25 cellular contexts compared by ENCODE assay signal in genomic region chr3:34235096-34235495, GRCh38.
"Had no signal": no experiment of that assay in that cellular context is flagged by ENCODE, and none has a peak within 500 bp of the region (broad histone marks: within the 10 kb centered on the region; RNA-seq: fewer than 3 reads in every experiment).

No MANE protein-coding gene starts in this region.

- H3K27ac ChIP-seq: colonic mucosa, coronary artery, dorsolateral prefrontal cortex, epithelial cell of prostate, esophagus muscularis mucosa, esophagus squamous epithelium, foreskin keratinocyte, gastrocnemius medialis, gastroesophageal sphincter, heart left ventricle, heart right ventricle had no signal

- H3K27me3 ChIP-seq: colonic mucosa, dorsolateral prefrontal cortex, esophagus muscularis mucosa, esophagus squamous epithelium, foreskin keratinocyte, gastrocnemius medialis, gastroesophageal sphincter, heart left ventricle, heart right ventricle had no signal

- H3K4me3 ChIP-seq: colonic mucosa, coronary artery, dorsolateral prefrontal cortex, esophagus muscularis mucosa, esophagus squamous epithelium, gastrocnemius medialis, gastroesophageal sphincter, heart left ventricle, heart right ventricle had no signal

- H3K4me3 Mint-ChIP-seq: dendritic cell treated with granulocyte-macrophage colony-stimulating factor and Interleukin-4, amounts not matched to agents 40 ng/mL and 50 ng/mL, for 4 days; effector memory CD8-positive, alpha-beta T cell; endodermal cell had no signal

- ATAC-seq: effector memory CD8-positive, alpha-beta T cell; esophagus mucosa; foreskin keratinocyte; gastrocnemius medialis; gastroesophageal sphincter; heart left ventricle; heart right ventricle had no signal

- H3K4me1 Mint-ChIP-seq: endodermal cell had no signal

- H3K9me3 Mint-ChIP-seq: dendritic cell treated with granulocyte-macrophage colony-stimulating factor and Interleukin-4, amounts not matched to agents 40 ng/mL and 50 ng/mL, for 4 days; effector memory CD8-positive, alpha-beta T cell; endodermal cell had no signal

- H3K36me3 ChIP-seq: colonic mucosa, esophagus muscularis mucosa, esophagus squamous epithelium, gastrocnemius medialis, gastroesophageal sphincter, heart left ventricle, heart right ventricle had no signal

- H3K27me3 Mint-ChIP-seq: dendritic cell treated with granulocyte-macrophage colony-stimulating factor and Interleukin-4, amounts not matched to agents 40 ng/mL and 50 ng/mL, for 4 days had no signal

- H3K9me3 ChIP-seq: colonic mucosa, esophagus muscularis mucosa, esophagus squamous epithelium, gastrocnemius medialis, gastroesophageal sphincter, heart left ventricle, heart right ventricle had no signal

- DNase-seq: colonic mucosa; cortex of kidney; dermis blood vessel endothelial cell; dorsolateral prefrontal cortex; effector CD4-positive, alpha-beta T cell; effector CD8-positive, alpha-beta T cell; effector memory CD4-positive, alpha-beta T cell; effector memory CD8-positive, alpha-beta T cell; endodermal cell; erythroblast; esophagus squamous epithelium; foreskin fibroblast; foreskin keratinocyte; foreskin melanocyte; gastrocnemius medialis; glutamatergic neuron; head of caudate nucleus; heart left ventricle; heart right ventricle had no signal

- H3K27ac Mint-ChIP-seq: dendritic cell treated with granulocyte-macrophage colony-stimulating factor and Interleukin-4, amounts not matched to agents 40 ng/mL and 50 ng/mL, for 4 days; effector memory CD8-positive, alpha-beta T cell; endodermal cell had no signal
